Comparison of ENCODE assay signal across 8 cellular contexts in genomic region chr5:119302916-119303897, GRCh38. TPM values are rescaled to one million over a fixed set of nuclear protein-coding genes. Genes with fewer than 3 reads are reported as not detected.
DNase-seq lines count a peak whose midpoint lies in the region; ATAC-seq and TF ChIP-seq lines count a peak whose summit lies in the region.

No MANE protein-coding gene starts in this region.

- no peaks in the 10 kb centered on the region for H3K36me3 ChIP-seq in upper lobe of right lung

- peaks cover 91% of the 10 kb centered on the region for H3K4me1 Mint-ChIP-seq in activated CD8-positive, alpha-beta T cell treated with anti-CD3 and anti-CD28 coated beads for 36 hours (ENCODE audit: low read depth)

- H3K9me3 Mint-ChIP-seq in activated CD8-positive, alpha-beta T cell treated with anti-CD3 and anti-CD28 coated beads for 36 hours = no peaks in the 10 kb centered on the region

- POLR2A ChIA-PET in activated CD8-positive, alpha-beta T cell treated with anti-CD3 and anti-CD28 coated beads for 36 hours (lab: Charles Lee) = interaction anchor here (0.9 to 3.9 kb wide), 10 partner anchors 12 to 63 kb away, joined by 3 to 15 read pairs (median 4); no protein-coding TSS in a partner anchor

- H3K4me3 ChIP-seq in upper lobe of right lung = no peak overlapping the region

- DNase-seq in AG08395 (ENCODE audit: low spot score) (peak; percentile 91), HCEC 1CT (peak; percentile 97), islet precursor cell (peak; percentile 66), upper lobe of right lung (no peak), NCI-H446 (lab: John Stamatoyannopoulos, UW) (no peak)
- no peak for DNase-seq in activated CD8-positive, alpha-beta T cell treated with anti-CD3 and anti-CD28 coated beads for 36 hours

- peaks cover 30% of the 10 kb centered on the region for H3K4me1 ChIP-seq in upper lobe of right lung

- peaks cover 43% of the 10 kb centered on the region for H3K36me3 Mint-ChIP-seq in activated CD8-positive, alpha-beta T cell treated with anti-CD3 and anti-CD28 coated beads for 36 hours (ENCODE audit: low read depth)

- CTCF ChIA-PET in activated CD8-positive, alpha-beta T cell treated with anti-CD3 and anti-CD28 coated beads for 36 hours (lab: Charles Lee) = interaction anchor here (0.6 to 4.6 kb wide), 13 partner anchors 10 to 315 kb away, joined by 3 to 14 read pairs (median 5); no protein-coding TSS in a partner anchor

- TF ChIP-seq CTCF in activated CD8-positive, alpha-beta T cell treated with anti-CD3 and anti-CD28 coated beads for 36 hours (IDR thresholded peaks at IDR 0.05) = no peak
- no peak for TF ChIP-seq CTCF in upper lobe of right lung (IDR thresholded peaks at IDR 0.05)

- intact Hi-C loops in activated CD8-positive, alpha-beta T cell treated with anti-CD3 and anti-CD28 coated beads for 36 hours (cut with micrococcal nuclease) = no loop called here
- intact Hi-C loops in upper lobe of right lung (cut with DNase I) = no loop called here

- peak; percentile 46 for ATAC-seq in activated CD8-positive, alpha-beta T cell treated with anti-CD3 and anti-CD28 coated beads for 36 hours
- ATAC-seq in upper lobe of right lung (peak; percentile 86), HG03565 (IDR thresholded peaks at IDR 0.05; ENCODE audit: unreplicated experiment) (no peak), GM19328 (IDR thresholded peaks at IDR 0.05; ENCODE audit: unreplicated experiment) (no peak)

- no peaks in the 10 kb centered on the region for H3K9me3 ChIP-seq in upper lobe of right lung

- H3K27ac Mint-ChIP-seq in activated CD8-positive, alpha-beta T cell treated with anti-CD3 and anti-CD28 coated beads for 36 hours = peak overlapping the region; percentile 88

- no peaks in the 10 kb centered on the region for H3K27me3 ChIP-seq in upper lobe of right lung

- H3K27ac ChIP-seq in upper lobe of right lung = peak overlapping the region; percentile 8

- no peak overlapping the region for H3K4me3 Mint-ChIP-seq in activated CD8-positive, alpha-beta T cell treated with anti-CD3 and anti-CD28 coated beads for 36 hours

- H3K27me3 Mint-ChIP-seq in activated CD8-positive, alpha-beta T cell treated with anti-CD3 and anti-CD28 coated beads for 36 hours = no peaks in the 10 kb centered on the region

RNA-seq across cellular contexts. Expression of gene TNFAIP8, which starts 52.6 kb away (rescaled TPM):
- total RNA-seq in activated CD8-positive, alpha-beta T cell treated with anti-CD3 and anti-CD28 coated beads for 36 hours = 100 to 1,000 TPM; 135 to 141 TPM
- 22.4 TPM for total RNA-seq in upper lobe of right lung

Comparison
In these comparisons a context has a peak if more than half of its experiments do, and no peak if none do; other contexts are left out.
1. DNase-seq: peak in AG08395 (single experiment), HCEC 1CT (single experiment) and islet precursor cell (single experiment); none in activated CD8-positive, alpha-beta T cell treated with anti-CD3 and anti-CD28 coated beads for 36 hours (single experiment), upper lobe of right lung (single experiment) and NCI-H446 (0 of 2).
2. ATAC-seq: peak in activated CD8-positive, alpha-beta T cell treated with anti-CD3 and anti-CD28 coated beads for 36 hours (single experiment) and upper lobe of right lung (single experiment); none in HG03565 (single experiment) and GM19328 (single experiment).